8 cellular contexts compared by ENCODE assay signal in genomic region chrX:100994352-100995281, GRCh38. TPM values are rescaled to one million over a fixed set of nuclear protein-coding genes. Genes with fewer than 3 reads are reported as not detected.
A peak's percentile ranks its signal among the peaks of the same experiment; 100 is the strongest.
DNase-seq lines count a peak whose midpoint lies in the region; ATAC-seq and TF ChIP-seq lines count a peak whose summit lies in the region.

No MANE protein-coding gene starts in this region.

- no peaks in the 10 kb centered on the region for H3K9me3 Mint-ChIP-seq in stimulated activated naive B cell treated with anti-CD40 and anti-IgM and Interleukin-4, amounts not matched to agents 10 μg/mL and 1 μg/mL and 100 μg/mL, for 72 hours

- no peak overlapping the region for H3K4me3 ChIP-seq in AG04450 (ENCODE audit: low read depth, low read length)

- no peaks in the 10 kb centered on the region for H3K27me3 ChIP-seq in AG04450 (ENCODE audit: control insufficient read depth, insufficient read depth, low read length)

- no peak overlapping the region for H3K27ac Mint-ChIP-seq in stimulated activated naive B cell treated with anti-CD40 and anti-IgM and Interleukin-4, amounts not matched to agents 10 μg/mL and 1 μg/mL and 100 μg/mL, for 72 hours

- peak overlapping the region; percentile 77 for H3K27ac ChIP-seq in AG04450 (ENCODE audit: low read depth, low read length)

- no peaks in the 10 kb centered on the region for H3K27me3 Mint-ChIP-seq in stimulated activated naive B cell treated with anti-CD40 and anti-IgM and Interleukin-4, amounts not matched to agents 10 μg/mL and 1 μg/mL and 100 μg/mL, for 72 hours

- H3K4me1 Mint-ChIP-seq in stimulated activated naive B cell treated with anti-CD40 and anti-IgM and Interleukin-4, amounts not matched to agents 10 μg/mL and 1 μg/mL and 100 μg/mL, for 72 hours = peaks cover 2 to 9% of the 10 kb centered on the region in 2 donors

- no peak overlapping the region for H3K4me3 Mint-ChIP-seq in stimulated activated naive B cell treated with anti-CD40 and anti-IgM and Interleukin-4, amounts not matched to agents 10 μg/mL and 1 μg/mL and 100 μg/mL, for 72 hours

- peak; percentile 78 for ATAC-seq in GM19035 (IDR thresholded peaks at IDR 0.05; ENCODE audit: unreplicated experiment)
- peak; percentile 94 for ATAC-seq in HG03442 (IDR thresholded peaks at IDR 0.05; ENCODE audit: unreplicated experiment)
- peak; percentile 69 to 86 for ATAC-seq in stimulated activated naive B cell treated with anti-CD40 and anti-IgM and Interleukin-4, amounts not matched to agents 10 μg/mL and 1 μg/mL and 100 μg/mL, for 72 hours (replicated peaks)

- DNase-seq in AG04450 (ENCODE audit: low read depth, low spot score) (no peak), amniotic epithelial cell (ENCODE audit: low read depth) (peak; percentile 79), GDM1 (lab: John Stamatoyannopoulos, UW) (no peak), NCI-H1694 (lab: John Stamatoyannopoulos, UW) (no peak), cerebellar nuclear complex (lab: John Stamatoyannopoulos, UW) (no peak)
- no peak for DNase-seq in stimulated activated naive B cell treated with anti-CD40 and anti-IgM and Interleukin-4, amounts not matched to agents 10 μg/mL and 1 μg/mL and 100 μg/mL, for 72 hours

- H3K36me3 Mint-ChIP-seq in stimulated activated naive B cell treated with anti-CD40 and anti-IgM and Interleukin-4, amounts not matched to agents 10 μg/mL and 1 μg/mL and 100 μg/mL, for 72 hours = peaks cover 5 to 10% of the 10 kb centered on the region in 2 donors

- CTCF ChIA-PET in AG04450 (lab: Charles Lee) = no interaction called here

- H3K9me3 ChIP-seq in AG04450 (ENCODE audit: control insufficient read depth, insufficient read depth, low read length) = peaks cover 7% of the 10 kb centered on the region; the same call in 1 of the 2 replicates

- no peak for TF ChIP-seq CTCF in AG04450 (IDR thresholded peaks at IDR 0.05; ENCODE audit: low read depth, low read length)

- POLR2A ChIA-PET in AG04450 (lab: Yijun Ruan, JAX) = no interaction called here

RNA-seq across cellular contexts. Expression of gene ARL13A, which starts 25.1 kb away (rescaled TPM):
- polyA plus RNA-seq in AG04450 (2011; rRNA removed) = 0.09 and 0.24 TPM in 2 replicates
- not detected in 2 replicates for polyA minus RNA-seq in AG04450 (2011; rRNA and poly(A)+ RNA removed)

RNA-seq across cellular contexts. Expression of gene TRMT2B, which starts 57.3 kb away (rescaled TPM):
- polyA plus RNA-seq in AG04450 (2011; rRNA removed) = 12.1 and 14.2 TPM in 2 replicates
- polyA minus RNA-seq in AG04450 (2011; rRNA and poly(A)+ RNA removed) = 14.3 and 14.4 TPM in 2 replicates
